In genomic region chr10:3409928-3410327, GRCh38 we compare ENCODE assay signal across 8 cellular contexts.
"Had no signal": no experiment of that assay in that cellular context is flagged by ENCODE, and none has a peak within 500 bp of the region (broad histone marks: within the 10 kb centered on the region; RNA-seq: fewer than 3 reads in every experiment).

No MANE protein-coding gene starts in this region.

- ATAC-seq: HCT116, HepG2 had no signal

- H3K27ac ChIP-seq: GM23248, HL-60 had no signal

- H3K36me3 ChIP-seq: HAP-1 had no signal

- DNase-seq: GM23248, GOT3, H7, HFFc6 had no signal

- H2AFZ ChIP-seq: GM23248 had no signal

- H3K4me3 ChIP-seq: GM23248, HAP-1 had no signal

- H3K4me1 ChIP-seq: HAP-1 had no signal

- H3K9ac ChIP-seq: GM23248 had no signal

- FAIRE-seq: HepG2 had no signal
